1 cellular context compared by ENCODE assay signal in genomic region chr16:25257504-25257955, GRCh38.
TF ChIP-seq lines count a peak whose summit lies in the region.

Gene ZKSCAN2, minus strand, starts transcription at chr16:25257845. Its CDS starts 718 bp downstream, at chr16:25257127.

TF ChIP-seq in SK-N-SH treated with all-trans-retinoic acid at 6 μM for 48 hours, 23 proteins besides CTCF, POLR2A, EP300 and RAD21 (continued from another document):
- no peak for TF ChIP-seq PATZ1 (CRISPR knock-in tag; IDR thresholded peaks at IDR 0.05; ENCODE audit: borderline replicate concordance)
- no peak for TF ChIP-seq GLIS3 (CRISPR knock-in tag; IDR thresholded peaks at IDR 0.05)
- no peak for TF ChIP-seq TOX (CRISPR knock-in tag; IDR thresholded peaks at IDR 0.05; ENCODE audit: borderline replicate concordance)
- TF ChIP-seq ZNF8 (CRISPR knock-in tag; IDR thresholded peaks at IDR 0.05) = no peak
